ENCODE assay signal across 1 cellular context in genomic region chr15:96764946-96765345, GRCh38.
TF ChIP-seq lines count a peak whose summit lies in the region.

No MANE protein-coding gene starts in this region.

TF ChIP-seq in GM23338, 12 proteins besides CTCF, POLR2A, EP300 and RAD21 (continued from another document):
- TF ChIP-seq ZNF462 (CRISPR knock-in tag; IDR thresholded peaks at IDR 0.05) (no peak), STAT1 (IDR thresholded peaks at IDR 0.05; ENCODE audit: unreplicated experiment) (no peak)
